Comparison of ENCODE assay signal across 30 cellular contexts in genomic region chr3:12624056-12624455, GRCh38. TPM values are rescaled to one million over a fixed set of nuclear protein-coding genes. Genes with fewer than 3 reads are reported as not detected.
A peak's percentile ranks its signal among the peaks of the same experiment; 100 is the strongest.
DNase-seq lines count a peak whose midpoint lies in the region; ATAC-seq and FAIRE-seq lines count a peak whose summit lies in the region.
"Had no signal": no experiment of that assay in that cellular context is flagged by ENCODE, and none has a peak within 500 bp of the region (broad histone marks: within the 10 kb centered on the region; RNA-seq: fewer than 3 reads in every experiment).

No MANE protein-coding gene starts in this region.

- H3K9me3 Mint-ChIP-seq in stimulated activated naive CD8-positive, alpha-beta T cell treated with anti-CD3 and anti-CD28 coated beads, Interleukin-15, Interleukin-2, amounts not matched to agents 100 ng/mL and 50 ng/mL, for 24 hours = no peaks in the 10 kb centered on the region
- H3K9me3 Mint-ChIP-seq in naive thymus-derived CD8-positive, alpha-beta T cell = no peaks in the 10 kb centered on the region
- H3K9me3 Mint-ChIP-seq: activated naive CD4-positive, alpha-beta T cell treated with anti-CD3 and anti-CD28 coated beads for 36 hours; T-helper 1 cell treated with Interleukin-12 subunit alpha and Interleukin-12 subunit beta and Interleukin-4 antibody, amounts not matched to agents 30 μg/mL and 1 μg/mL, for 36 hours had no signal

- WGBS in right cardiac atrium = 87% methylated on average over 5 of the region's 5 CpGs

- intact Hi-C loops in right cardiac atrium (cut with DNase I) = no loop called here

- no peaks in the 10 kb centered on the region for H3K36me3 Mint-ChIP-seq in stimulated activated naive CD8-positive, alpha-beta T cell treated with anti-CD3 and anti-CD28 coated beads, Interleukin-15, Interleukin-2, amounts not matched to agents 100 ng/mL and 50 ng/mL, for 24 hours (ENCODE audit: low read depth)
- H3K36me3 Mint-ChIP-seq in T-helper 17 cell (ENCODE audit: low read depth) = no peaks in the 10 kb centered on the region
- peaks cover 0 to 11% (median 0%) of the 10 kb centered on the region in 3 donors for H3K36me3 Mint-ChIP-seq in naive thymus-derived CD8-positive, alpha-beta T cell

- H3K27me3 ChIP-seq in right cardiac atrium (ENCODE audit: control insufficient read depth, insufficient read depth) = no peaks in the 10 kb centered on the region
- H3K27me3 ChIP-seq: brain microvascular endothelial cell, dorsolateral prefrontal cortex, hepatocyte, MG63, sigmoid colon, tibial nerve had no signal

- DNase-seq in stimulated activated naive CD8-positive, alpha-beta T cell treated with anti-CD3 and anti-CD28 coated beads, Interleukin-15, Interleukin-2, amounts not matched to agents 100 U/mL and 50 U/mL, for 24 hours = no peak
- DNase-seq in T-helper 17 cell = no peak
- no peak for DNase-seq in naive thymus-derived CD8-positive, alpha-beta T cell
- DNase-seq in frontal cortex (ENCODE audit: low spot score in 2 of 2) = no peak
- DNase-seq in right cardiac atrium = no peak
- DNase-seq: activated naive CD4-positive, alpha-beta T cell treated with anti-CD3 and anti-CD28 coated beads for 36 hours; activated T-cell treated with anti-CD3 and anti-CD28 coated beads, Interleukin-2, amount 50 U/mL, for 48 hours; amygdala; brain microvascular endothelial cell; DMS 273 treated with DMSO at 0.1 percent for 48 hours; dorsolateral prefrontal cortex; foreskin melanocyte; mammary epithelial cell; MG63; NCI-H1417; NCI-H2029; NCI-H526 treated with DMSO at 0.1 percent for 48 hours; PC-3; sigmoid colon; stimulated activated CD4-positive, alpha-beta T cell treated with anti-CD3 and anti-CD28 coated beads, Interleukin-12 subunit alpha, Interleukin-12 subunit beta, amount 100 ng/mL, for 4 hours; stimulated activated CD4-positive, alpha-beta T cell treated with anti-CD3 and anti-CD28 coated beads, Interleukin-2, amount 100 ng/mL, for 48 hours had no signal

- no peaks in the 10 kb centered on the region for H3K27me3 Mint-ChIP-seq in stimulated activated naive CD8-positive, alpha-beta T cell treated with anti-CD3 and anti-CD28 coated beads, Interleukin-15, Interleukin-2, amounts not matched to agents 100 ng/mL and 50 ng/mL, for 24 hours
- no peaks in the 10 kb centered on the region for H3K27me3 Mint-ChIP-seq in T-helper 17 cell
- no peaks in the 10 kb centered on the region for H3K27me3 Mint-ChIP-seq in naive thymus-derived CD8-positive, alpha-beta T cell

- H3K4me3 Mint-ChIP-seq in stimulated activated naive CD8-positive, alpha-beta T cell treated with anti-CD3 and anti-CD28 coated beads, Interleukin-15, Interleukin-2, amounts not matched to agents 100 ng/mL and 50 ng/mL, for 24 hours = no peak overlapping the region
- H3K4me3 Mint-ChIP-seq in T-helper 17 cell = no peak overlapping the region
- peak overlapping the region in 6 of 10 donors; percentile 8 to 45 (median 19) for H3K4me3 Mint-ChIP-seq in naive thymus-derived CD8-positive, alpha-beta T cell
- H3K4me3 Mint-ChIP-seq: activated naive CD4-positive, alpha-beta T cell treated with anti-CD3 and anti-CD28 coated beads for 36 hours; T-helper 1 cell treated with Interleukin-12 subunit alpha and Interleukin-12 subunit beta and Interleukin-4 antibody, amounts not matched to agents 30 μg/mL and 1 μg/mL, for 36 hours had no signal

- FAIRE-seq in frontal cortex (lab: Jason Lieb, UNC) = no peak

- H3K4me1 ChIP-seq in right cardiac atrium (ENCODE audit: control insufficient read depth, insufficient read depth, low read length) = peaks cover 8% of the 10 kb centered on the region

- H3K4me1 Mint-ChIP-seq in stimulated activated naive CD8-positive, alpha-beta T cell treated with anti-CD3 and anti-CD28 coated beads, Interleukin-15, Interleukin-2, amounts not matched to agents 100 ng/mL and 50 ng/mL, for 24 hours (ENCODE audit: low read depth) = peaks cover 59% of the 10 kb centered on the region
- peaks cover 37% of the 10 kb centered on the region for H3K4me1 Mint-ChIP-seq in T-helper 17 cell
- peaks cover 33 to 70% (median 57%) of the 10 kb centered on the region in 4 donors for H3K4me1 Mint-ChIP-seq in naive thymus-derived CD8-positive, alpha-beta T cell

- no peaks in the 10 kb centered on the region for H3K9me3 ChIP-seq in T-helper 17 cell (ENCODE audit: control insufficient read depth, low read length, poor library complexity, severe bottlenecking)
- no peaks in the 10 kb centered on the region for H3K9me3 ChIP-seq in right cardiac atrium (ENCODE audit: control insufficient read depth, low read length)
- H3K9me3 ChIP-seq: MG63, prostate gland, sigmoid colon, tibial nerve had no signal

- peak overlapping the region; percentile 3 for H3K27ac Mint-ChIP-seq in stimulated activated naive CD8-positive, alpha-beta T cell treated with anti-CD3 and anti-CD28 coated beads, Interleukin-15, Interleukin-2, amounts not matched to agents 100 ng/mL and 50 ng/mL, for 24 hours
- H3K27ac Mint-ChIP-seq in T-helper 17 cell = peak overlapping the region; percentile 37
- H3K27ac Mint-ChIP-seq in naive thymus-derived CD8-positive, alpha-beta T cell = peak overlapping the region in 8 of 10 donors; percentile 0 to 79 (median 33)
- H3K27ac Mint-ChIP-seq: activated naive CD4-positive, alpha-beta T cell treated with anti-CD3 and anti-CD28 coated beads for 36 hours; T-helper 1 cell treated with Interleukin-12 subunit alpha and Interleukin-12 subunit beta and Interleukin-4 antibody, amounts not matched to agents 30 μg/mL and 1 μg/mL, for 36 hours had no signal

- POLR2A ChIA-PET in naive thymus-derived CD8-positive, alpha-beta T cell (lab: Charles Lee) = no interaction called here

- H3K4me3 ChIP-seq in right cardiac atrium (ENCODE audit: low read length) = no peak overlapping the region
- H3K4me3 ChIP-seq: dorsolateral prefrontal cortex, hepatocyte, MG63, prostate gland, sigmoid colon, tibial nerve had no signal

- H3K27ac ChIP-seq in right cardiac atrium (ENCODE audit: low read length) = no peak overlapping the region
- H3K27ac ChIP-seq: brain microvascular endothelial cell, C4-2B, dorsolateral prefrontal cortex, hepatocyte, KMS-11, prostate gland, sigmoid colon, tibial nerve had no signal

- no peak for ATAC-seq in stimulated activated naive CD8-positive, alpha-beta T cell treated with anti-CD3 and anti-CD28 coated beads, Interleukin-15, Interleukin-2, amounts not matched to agents 100 U/mL and 50 U/mL, for 24 hours
- ATAC-seq in T-helper 17 cell (no peak), right cardiac atrium (no peak), HG02885 (IDR thresholded peaks at IDR 0.05; ENCODE audit: poor library complexity, unreplicated experiment) (no peak)
- ATAC-seq in naive thymus-derived CD8-positive, alpha-beta T cell = no peak
- ATAC-seq: PC-3, SK-N-SH treated with all-trans-retinoic acid at 6 μM for 48 hours had no signal

RNA-seq across cellular contexts. Expression of gene RAF1, which starts 39.9 kb away (rescaled TPM):
- total RNA-seq in T-helper 17 cell = 100 to 1,000 TPM; 115 to 123 TPM
- 100 to 1,000 TPM; 137 to 142 TPM for total RNA-seq in naive thymus-derived CD8-positive, alpha-beta T cell
- 10 to 100 TPM; 49.4 to 75.1 (median 54.2) TPM for polyA plus RNA-seq in naive thymus-derived CD8-positive, alpha-beta T cell
- total RNA-seq in frontal cortex = 199 TPM
- 100 to 1,000 TPM; 130 to 146 (median 142) TPM for total RNA-seq in right cardiac atrium
- polyA plus RNA-seq in right cardiac atrium = 88.0 TPM

Comparison
In these comparisons a context has a peak if more than half of its experiments do, and no peak if none do; other contexts are left out.
1. H3K4me3 Mint-ChIP-seq: peak in naive thymus-derived CD8-positive, alpha-beta T cell (6 of 10); none in stimulated activated naive CD8-positive, alpha-beta T cell treated with anti-CD3 and anti-CD28 coated beads, Interleukin-15, Interleukin-2, amounts not matched to agents 100 ng/mL and 50 ng/mL, for 24 hours (single experiment) and T-helper 17 cell (single experiment).
2. Peak in every context shown above with its lines, with median percentiles within 50 percentile points of each other: H3K27ac Mint-ChIP-seq.